In genomic region chr2:237858294-237859081, GRCh38 we compare ENCODE assay signal across 8 cellular contexts. TPM values are rescaled to one million over a fixed set of nuclear protein-coding genes. Genes with fewer than 3 reads are reported as not detected.
DNase-seq lines count a peak whose midpoint lies in the region; ATAC-seq and TF ChIP-seq lines count a peak whose summit lies in the region.

No MANE protein-coding gene starts in this region.

- H3K9ac ChIP-seq in SU-DHL-6 (ENCODE audit: low read length), result no peak overlapping the region

- H3K27ac ChIP-seq in SU-DHL-6 (ENCODE audit: low read depth, low read length), result no peak overlapping the region
- H3K27ac ChIP-seq in skin epidermis, result peak overlapping the region in 3 of 21 experiments; percentile 45 to 84 (median 82)

- no peaks in the 10 kb centered on the region for H3K79me2 ChIP-seq in SU-DHL-6 (ENCODE audit: insufficient read depth, low read length)

- H3K9me2 ChIP-seq in SU-DHL-6 (replicated peaks; ENCODE audit: insufficient read depth, low read length), result no peaks in the 10 kb centered on the region

- H2AFZ ChIP-seq in SU-DHL-6 (ENCODE audit: low read depth, low read length, severe bottlenecking), result no peak overlapping the region

- no peaks in the 10 kb centered on the region for H3K36me3 ChIP-seq in SU-DHL-6 (ENCODE audit: low read length)

- H3K4me3 ChIP-seq in SU-DHL-6 (ENCODE audit: insufficient read depth, low read length, poor library complexity, severe bottlenecking) (no peak overlapping the region), skin epidermis (peak overlapping the region in 4 of 7 experiments; percentile 36 to 54 (median 48))

- no peak for DNase-seq in Right ventricle myocardium inferior (ENCODE audit: missing footprints)
- no peak for DNase-seq in cardiac septum (ENCODE audit: low spot score)
- peak; percentile 93 for DNase-seq in MV-4-11 (lab: John Stamatoyannopoulos, UW)
- DNase-seq in central memory CD4-positive, alpha-beta T cell, result peak; percentile 39
- peak; percentile 85 for DNase-seq in inferior parietal cortex (ENCODE audit: extremely low spot score)

- ATAC-seq in Right ventricle myocardium inferior (peak; percentile 81), HG02610 (IDR thresholded peaks at IDR 0.05; ENCODE audit: unreplicated experiment) (no peak)

- no peaks in the 10 kb centered on the region for H3K9me3 ChIP-seq in SU-DHL-6 (ENCODE audit: insufficient read depth, low read length)

- intact Hi-C loops in Right ventricle myocardium inferior (cut with DNase I), result loop anchor here (2.0 to 10.0 kb wide), 6 partner anchors 46 to 404 kb away; partner anchors contain the start of genes HES6, KLHL30 and UBE2F
- intact Hi-C loops in cardiac septum (cut with DNase I), result loop anchor here (2.0 to 5.0 kb wide), 4 partner anchors 109 to 404 kb away; partner anchors contain the start of genes SCLY and UBE2F

- no peaks in the 10 kb centered on the region for H3F3A ChIP-seq in SU-DHL-6 (ENCODE audit: insufficient read depth)

- H3K27me3 ChIP-seq in SU-DHL-6 (ENCODE audit: low read length), result no peaks in the 10 kb centered on the region

- H4K20me1 ChIP-seq in SU-DHL-6 (ENCODE audit: low read depth, low read length), result no peaks in the 10 kb centered on the region

- TF ChIP-seq CTCF in SU-DHL-6 (IDR thresholded peaks at IDR 0.05; ENCODE audit: insufficient read depth, low read length, poor library complexity, severe bottlenecking), result peak; percentile 14

- H3K4me2 ChIP-seq in SU-DHL-6 (ENCODE audit: low read depth, low read length, poor library complexity, severe bottlenecking), result no peak overlapping the region

RNA-seq across cellular contexts. Expression of gene RAMP1, which starts 0.9 kb away (rescaled TPM):
- total RNA-seq in Right ventricle myocardium inferior (139 TPM), cardiac septum (253 TPM)

RNA-seq across cellular contexts. Expression of gene RBM44, which starts 59.9 kb away (rescaled TPM):
- total RNA-seq in Right ventricle myocardium inferior (0.30 TPM), cardiac septum (0.81 TPM)

Comparison
In these comparisons a context has a peak if more than half of its experiments do, and no peak if none do; other contexts are left out.
1. DNase-seq: peak in MV-4-11 (single experiment), central memory CD4-positive, alpha-beta T cell (single experiment) and inferior parietal cortex (single experiment); none in Right ventricle myocardium inferior (single experiment) and cardiac septum (single experiment).